8 cellular contexts compared by ENCODE assay signal in genomic region chr3:196431193-196432136, GRCh38. TPM values are rescaled to one million over a fixed set of nuclear protein-coding genes. Genes with fewer than 3 reads are reported as not detected.
DNase-seq lines count a peak whose midpoint lies in the region; ATAC-seq and TF ChIP-seq lines count a peak whose summit lies in the region.

No MANE protein-coding gene starts in this region.

- H3K4me2 ChIP-seq in PC-9 (peak overlapping the region; percentile 99), parathyroid adenoma (ENCODE audit: low read length) (peak overlapping the region; percentile 57)

- peak overlapping the region; percentile 62 for H3K9ac ChIP-seq in parathyroid adenoma

- H3K9me2 ChIP-seq in PC-9 (ENCODE audit: insufficient read depth), result no peaks in the 10 kb centered on the region

- H3K27ac Mint-ChIP-seq in CD8-positive, alpha-beta T cell, result peak overlapping the region; percentile 97
- peak overlapping the region; percentile 75 for H3K27ac Mint-ChIP-seq in activated naive CD8-positive, alpha-beta T cell treated with anti-CD3 and anti-CD28 coated beads for 36 hours

- no peaks in the 10 kb centered on the region for H3K36me3 ChIP-seq in CD8-positive, alpha-beta T cell (ENCODE audit: insufficient read depth, low read length)
- H3K36me3 ChIP-seq in PC-9 (ENCODE audit: low read depth) (0 out of 2 replicates have a peak, but pooled peaks cover 4% of the 10 kb centered on the region), cardiac muscle cell (peaks cover 3% of the 10 kb centered on the region), parathyroid adenoma (ENCODE audit: control insufficient read depth, insufficient read depth, low read length) (no peaks in the 10 kb centered on the region)

- H4K20me1 ChIP-seq in PC-9 (ENCODE audit: insufficient read depth), result peaks cover 45% of the 10 kb centered on the region

- no peaks in the 10 kb centered on the region for H3K9me3 ChIP-seq in CD8-positive, alpha-beta T cell (ENCODE audit: low read length)
- no peaks in the 10 kb centered on the region for H3K9me3 ChIP-seq in PC-9 (ENCODE audit: insufficient read depth, low read depth)
- no peaks in the 10 kb centered on the region for H3K9me3 ChIP-seq in cardiac muscle cell (ENCODE audit: low read depth)
- H3K9me3 ChIP-seq in parathyroid adenoma (ENCODE audit: control insufficient read depth, low read length), result no peaks in the 10 kb centered on the region

- peaks cover 27% of the 10 kb centered on the region for H3K36me3 Mint-ChIP-seq in CD8-positive, alpha-beta T cell
- H3K36me3 Mint-ChIP-seq in activated naive CD8-positive, alpha-beta T cell treated with anti-CD3 and anti-CD28 coated beads for 36 hours, result peaks cover 8% of the 10 kb centered on the region

- H3K4me1 ChIP-seq in CD8-positive, alpha-beta T cell (ENCODE audit: insufficient read depth, low read length), result peaks cover 13% of the 10 kb centered on the region
- H3K4me1 ChIP-seq in PC-9 (replicated peaks; ENCODE audit: insufficient read depth) (peaks cover 13% of the 10 kb centered on the region), cardiac muscle cell (ENCODE audit: low read depth) (peaks cover 5% of the 10 kb centered on the region), parathyroid adenoma (no peaks in the 10 kb centered on the region)

- no peaks in the 10 kb centered on the region for H3K27me3 ChIP-seq in CD8-positive, alpha-beta T cell (ENCODE audit: insufficient read depth, low read length)
- H3K27me3 ChIP-seq in PC-9 (ENCODE audit: insufficient read depth, low read depth), result no peaks in the 10 kb centered on the region
- no peaks in the 10 kb centered on the region for H3K27me3 ChIP-seq in cardiac muscle cell
- no peaks in the 10 kb centered on the region for H3K27me3 ChIP-seq in parathyroid adenoma (ENCODE audit: control insufficient read depth, insufficient read depth, low read length)

- peak overlapping the region; percentile 76 for H3K4me3 Mint-ChIP-seq in CD8-positive, alpha-beta T cell
- peak overlapping the region; percentile 85 for H3K4me3 Mint-ChIP-seq in activated naive CD8-positive, alpha-beta T cell treated with anti-CD3 and anti-CD28 coated beads for 36 hours

- H3F3A ChIP-seq in PC-9 (ENCODE audit: insufficient read depth, low read depth), result peaks cover 37% of the 10 kb centered on the region

- intact Hi-C loops in CD8-positive, alpha-beta T cell (cut with DNase I, micrococcal nuclease), result loop anchor here (1.0 to 10.0 kb wide), 6 partner anchors 71 to 347 kb away; partner anchors contain the start of genes DYNLT2B (in 2 of the 2), FBXO45 (in 2 of the 2), WDR53 (in 2 of the 2) and RNF168 (in 1 of the 2)
- intact Hi-C loops in PC-9 (cut with micrococcal nuclease; ENCODE audit: unreplicated experiment), result loop anchor here (2.0 kb wide), 1 partner anchor 93 kb away; the partner anchor contains the start of gene TM4SF19

- POLR2A ChIA-PET in CD8-positive, alpha-beta T cell (lab: Charles Lee), result interaction anchor here (1.2 to 1.8 kb wide), 4 partner anchors 72 to 167 kb away, joined by 3 to 11 read pairs (median 6); partner anchors contain the start of genes DYNLT2B and RNF168
- POLR2A ChIA-PET in PC-9 (lab: Charles Lee; ENCODE audit: unreplicated experiment), result no interaction called here

- ATAC-seq in CD8-positive, alpha-beta T cell, result peak; percentile 11
- ATAC-seq in GM19351 (IDR thresholded peaks at IDR 0.05; ENCODE audit: unreplicated experiment) (peak; percentile 25), HG03439 (IDR thresholded peaks at IDR 0.05; ENCODE audit: unreplicated experiment) (peak; percentile 29)

- H3K4me1 Mint-ChIP-seq in CD8-positive, alpha-beta T cell (ENCODE audit: low read depth), result peaks cover 32% of the 10 kb centered on the region
- H3K4me1 Mint-ChIP-seq in activated naive CD8-positive, alpha-beta T cell treated with anti-CD3 and anti-CD28 coated beads for 36 hours, result peaks cover 21% of the 10 kb centered on the region

- BruUV-seq in PC-9 (replicated peaks; lab: Mats Ljungman, UMichigan), result TSS peak; percentile 42

- peak overlapping the region; percentile 85 for H3K27ac ChIP-seq in CD8-positive, alpha-beta T cell (ENCODE audit: low read depth, low read length)
- H3K27ac ChIP-seq in PC-9, result peak overlapping the region; percentile 47
- H3K27ac ChIP-seq in cardiac muscle cell, result peak overlapping the region; percentile 95
- peak overlapping the region; percentile 86 for H3K27ac ChIP-seq in parathyroid adenoma

- H2AFZ ChIP-seq in PC-9 (peak overlapping the region; percentile 93), parathyroid adenoma (peak overlapping the region; percentile 89)

- H3K79me2 ChIP-seq in PC-9 (ENCODE audit: low read depth), result peaks cover 58% of the 10 kb centered on the region
- peaks cover 35% of the 10 kb centered on the region for H3K79me2 ChIP-seq in parathyroid adenoma

- H3K27me3 Mint-ChIP-seq in CD8-positive, alpha-beta T cell (ENCODE audit: low read depth), result no peaks in the 10 kb centered on the region
- no peaks in the 10 kb centered on the region for H3K27me3 Mint-ChIP-seq in activated naive CD8-positive, alpha-beta T cell treated with anti-CD3 and anti-CD28 coated beads for 36 hours

- TF ChIP-seq CTCF in CD8-positive, alpha-beta T cell (IDR thresholded peaks at IDR 0.05), result no peak
- TF ChIP-seq CTCF in PC-9 (conservative IDR thresholded peaks at IDR 0.05) (no peak), cardiac muscle cell (IDR thresholded peaks at IDR 0.05; ENCODE audit: low read depth, low read length) (no peak), parathyroid adenoma (IDR thresholded peaks at IDR 0.05) (no peak)

- H3K4me3 ChIP-seq in CD8-positive, alpha-beta T cell (ENCODE audit: low read depth, low read length), result peak overlapping the region; percentile 60
- peak overlapping the region; percentile 80 for H3K4me3 ChIP-seq in PC-9
- peak overlapping the region; percentile 92 for H3K4me3 ChIP-seq in cardiac muscle cell
- H3K4me3 ChIP-seq in parathyroid adenoma (ENCODE audit: low read depth, low read length), result peak overlapping the region; percentile 80

- DNase-seq in CD8-positive, alpha-beta T cell, result peak in 4 of 7 experiments; percentile 16 to 33 (median 26)
- DNase-seq in PC-9 (peak; percentile 37 to 58), cardiac muscle cell (ENCODE audit: low read depth in 1 of 2, low spot score in 1 of 2) (peak; percentile 69 to 77), GOT3 (lab: John Stamatoyannopoulos, UW) (no peak)
- peak; percentile 36 for DNase-seq in activated naive CD8-positive, alpha-beta T cell treated with anti-CD3 and anti-CD28 coated beads for 36 hours

- CTCF ChIA-PET in CD8-positive, alpha-beta T cell (lab: Charles Lee), result no interaction called here
- CTCF ChIA-PET in PC-9 (lab: Charles Lee), result interaction anchor here (1.1 kb wide), 1 partner anchor 91 kb away, joined by 3 read pairs; no protein-coding TSS in a partner anchor

- no peaks in the 10 kb centered on the region for H3K9me3 Mint-ChIP-seq in CD8-positive, alpha-beta T cell
- no peaks in the 10 kb centered on the region for H3K9me3 Mint-ChIP-seq in activated naive CD8-positive, alpha-beta T cell treated with anti-CD3 and anti-CD28 coated beads for 36 hours

RNA-seq across cellular contexts. Expression of gene UBXN7, which starts 0.8 kb away (rescaled TPM):
- total RNA-seq in CD8-positive, alpha-beta T cell, result 10 to 100 TPM; 72.5 to 80.1 TPM
- total RNA-seq in PC-9 (2021) (68.6 and 125 TPM in 2 replicates), cardiac muscle cell (10.4 and 27.7 TPM in 2 replicates)
- total RNA-seq in activated naive CD8-positive, alpha-beta T cell treated with anti-CD3 and anti-CD28 coated beads for 36 hours, result 10 to 100 TPM; 52.7 to 57.5 TPM
- polyA plus RNA-seq in cardiac muscle cell, result 33.1 and 49.0 TPM in 2 replicates
